8 cellular contexts compared by ENCODE assay signal in the genomic region with DNA sequence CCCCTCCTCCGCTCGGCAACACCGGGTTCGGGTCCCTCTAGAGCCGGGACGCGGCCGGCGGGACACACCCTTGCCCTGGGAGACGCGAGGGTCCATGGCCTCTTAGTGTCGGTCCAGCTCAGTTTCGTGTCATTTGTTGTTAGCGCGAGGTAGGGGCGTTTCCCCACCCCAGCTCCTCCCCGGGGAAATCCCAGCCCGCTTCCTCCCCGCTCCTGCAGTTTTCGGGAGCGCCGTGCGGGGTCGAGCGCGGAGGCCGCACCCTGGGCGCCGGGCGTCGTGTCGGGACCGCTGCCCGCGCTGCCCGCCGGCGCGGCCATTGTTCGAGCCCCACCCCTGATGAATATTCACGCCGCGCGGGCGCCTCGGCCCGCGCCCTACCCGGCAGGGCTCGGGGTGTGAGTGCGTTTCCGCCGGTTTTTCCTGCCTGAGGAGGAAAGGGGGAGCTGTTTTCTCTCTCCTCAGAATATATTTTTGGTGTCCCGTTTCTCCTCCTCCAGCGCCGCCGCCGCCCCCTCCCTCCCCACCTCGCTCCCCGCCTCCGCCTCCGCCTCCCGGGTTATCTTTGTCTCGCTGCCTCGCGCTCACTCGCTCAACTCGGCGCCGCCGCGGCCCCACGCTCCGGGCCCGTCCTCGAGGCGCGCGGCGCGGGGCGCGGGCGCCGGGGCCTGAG. TPM values are rescaled to one million over a fixed set of nuclear protein-coding genes. Genes with fewer than 3 reads are reported as not detected.
DNase-seq lines count a peak whose midpoint lies in the region; ATAC-seq, FAIRE-seq and TF ChIP-seq lines count a peak whose summit lies in the region.

TSS of gene MAP4K4 (plus strand) at position 584 of the 670 bp plus-strand sequence. CDS start 374 bp downstream, outside the sequence.

- H3K4me3 ChIP-seq in choroid plexus epithelial cell (ENCODE audit: low read depth, low read length) (peak within 1 kb of the TSS; percentile 75), kidney (ENCODE audit: low read length in 2 of 2) (peak within 1 kb of the TSS; percentile 82 to 84)

- peak within 1 kb of the TSS; percentile 40 to 70 for H3K27ac ChIP-seq in kidney (ENCODE audit: low read depth in 2 of 2, low read length in 2 of 2)

- DNase-seq in GM04504 (ENCODE audit: low read depth): peak; percentile 75
- DNase-seq in NCI-H446 (lab: John Stamatoyannopoulos, UW): peak; percentile 33 to 70
- DNase-seq in activated CD4-positive, alpha-beta T cell treated with anti-CD3 and anti-CD28 coated beads for 4 hours: peak; percentile 86 to 88
- DNase-seq in choroid plexus epithelial cell (ENCODE audit: low read depth): peak; percentile 85
- peak; percentile 94 for DNase-seq in kidney
- peak; percentile 75 for DNase-seq in stimulated activated CD4-positive, alpha-beta T cell treated with anti-CD3 and anti-CD28 coated beads, Interleukin-12 subunit alpha, Interleukin-12 subunit beta, amount 100 ng/mL, for 4 hours

- ATAC-seq in HG02885 (IDR thresholded peaks at IDR 0.05; ENCODE audit: poor library complexity, unreplicated experiment): peak; percentile 73
- ATAC-seq in HG02840 (IDR thresholded peaks at IDR 0.05; ENCODE audit: low FRiP score, unreplicated experiment): no peak

- TF ChIP-seq CTCF in choroid plexus epithelial cell (conservative IDR thresholded peaks at IDR 0.05; ENCODE audit: low read depth, low read length): peak; percentile 49
- TF ChIP-seq CTCF in kidney (IDR thresholded peaks at IDR 0.05; ENCODE audit: borderline replicate concordance, extremely low read depth, insufficient read depth): no peak

- H3K9me3 ChIP-seq in kidney (ENCODE audit: control insufficient read depth in 1 of 2, low read length in 2 of 2): no peaks in the 10 kb centered on the region

- peaks cover 7 to 9% of the 10 kb centered on the region in 2 donors for H3K4me1 ChIP-seq in kidney (ENCODE audit: control insufficient read depth in 1 of 2, insufficient read depth in 1 of 2, low read depth in 1 of 2, low read length in 2 of 2)

- intact Hi-C loops in kidney (cut with DNase I): loop anchor here (10.0 kb wide), 1 partner anchor 128 kb away; no protein-coding TSS in a partner anchor

- no peak for FAIRE-seq in kidney (lab: Jason Lieb, UNC)

- H3K9ac ChIP-seq in kidney (ENCODE audit: low read length in 2 of 2): peak within 1 kb of the TSS; percentile 57 to 60

- no peaks in the 10 kb centered on the region for H3K36me3 ChIP-seq in kidney (ENCODE audit: control insufficient read depth in 1 of 2, insufficient read depth in 2 of 2, low read length in 2 of 2)

RNA-seq across cellular contexts. Expression of gene MAP4K4, which starts in this region (rescaled TPM):
- total RNA-seq in kidney: 62.8 TPM
- polyA plus RNA-seq in kidney (ENCODE audit: insufficient read depth, low read depth, low replicate concordance): 8.4 TPM
